12 cellular contexts compared by ENCODE assay signal in genomic region chr16:64478258-64478906, GRCh38.
DNase-seq lines count a peak whose midpoint lies in the region; ATAC-seq and TF ChIP-seq lines count a peak whose summit lies in the region.
"Had no signal": no experiment of that assay in that cellular context is flagged by ENCODE, and none has a peak within 500 bp of the region (broad histone marks: within the 10 kb centered on the region; RNA-seq: fewer than 3 reads in every experiment).

No MANE protein-coding gene starts in this region.

- H3K9ac ChIP-seq in PC-3 (ENCODE audit: low read length), result no peak overlapping the region

- no peak overlapping the region for H3K4me3 ChIP-seq in PC-3 (ENCODE audit: low read length)

- H3K4me2 ChIP-seq in PC-3 (ENCODE audit: low read length), result peak overlapping the region; percentile 60

- H3K4me1 ChIP-seq in PC-3 (ENCODE audit: insufficient read depth, low read length), result peaks cover 20% of the 10 kb centered on the region

- H3K27me3 ChIP-seq in PC-3 (ENCODE audit: low read length), result 0 out of 2 replicates have a peak, but pooled peaks cover 2% of the 10 kb centered on the region

- CTCF ChIA-PET in PC-3 (lab: Charles Lee), result interaction anchor here (0.7 kb wide), 1 partner anchor 1017 kb away, joined by 3 read pairs; no protein-coding TSS in a partner anchor
- CTCF ChIA-PET in activated CD8-positive, alpha-beta T cell treated with anti-CD3 and anti-CD28 coated beads for 36 hours (lab: Charles Lee), result no interaction called here

- DNase-seq in Daoy (ENCODE audit: low read depth), result peak; percentile 60
- DNase-seq in PC-3, result peak; percentile 89
- peak; percentile 92 for DNase-seq in fibroblast of peridontal ligament (ENCODE audit: extremely low read depth)
- peak; percentile 48 for DNase-seq in pulmonary artery endothelial cell (ENCODE audit: low read depth, low spot score)
- no peak for DNase-seq in DMS114 treated with DMSO at 0.1 percent for 48 hours (lab: John Stamatoyannopoulos, UW; ENCODE audit: unreplicated experiment)
- no peak for DNase-seq in activated CD8-positive, alpha-beta T cell treated with anti-CD3 and anti-CD28 coated beads for 36 hours
- no peak for DNase-seq in activated naive CD4-positive, alpha-beta T cell treated with anti-CD3 and anti-CD28 coated beads, Interleukin-2, amount 50 U/mL, for 72 hours (ENCODE audit: low spot score in 2 of 2)
- DNase-seq: activated CD4-positive, alpha-beta T cell treated with anti-CD3 and anti-CD28 coated beads, Interleukin-2, amount 50 U/mL, for 4 hours; activated naive CD8-positive, alpha-beta T cell treated with anti-CD3 and anti-CD28 coated beads for 36 hours; NCI-H748 treated with DMSO at 0.1 percent for 48 hours; T-helper 1 cell had no signal

- H3K36me3 Mint-ChIP-seq in activated CD8-positive, alpha-beta T cell treated with anti-CD3 and anti-CD28 coated beads for 36 hours (ENCODE audit: low read depth), result no peaks in the 10 kb centered on the region
- no peaks in the 10 kb centered on the region for H3K36me3 Mint-ChIP-seq in activated naive CD4-positive, alpha-beta T cell treated with anti-CD3 and anti-CD28 coated beads, Interleukin-2, amount 50 U/mL, for 72 hours
- H3K36me3 Mint-ChIP-seq: activated naive CD8-positive, alpha-beta T cell treated with anti-CD3 and anti-CD28 coated beads for 36 hours had no signal

- ATAC-seq in PC-3, result peak; percentile 93
- ATAC-seq in HG02678 (IDR thresholded peaks at IDR 0.05; ENCODE audit: unreplicated experiment), result no peak
- ATAC-seq in activated CD8-positive, alpha-beta T cell treated with anti-CD3 and anti-CD28 coated beads for 36 hours, result no peak
- no peak for ATAC-seq in activated naive CD4-positive, alpha-beta T cell treated with anti-CD3 and anti-CD28 coated beads, Interleukin-2, amount 50 U/mL, for 72 hours

- no peaks in the 10 kb centered on the region for H3K9me2 ChIP-seq in PC-3 (replicated peaks; ENCODE audit: low read length)

- no peaks in the 10 kb centered on the region for H3F3A ChIP-seq in PC-3 (ENCODE audit: low read length, unreplicated experiment)

- no peaks in the 10 kb centered on the region for H4K20me1 ChIP-seq in PC-3 (ENCODE audit: low read length)

- intact Hi-C loops in PC-3 (cut with micrococcal nuclease), result loop anchor here (1.0 to 10.0 kb wide), 2 partner anchors 386 to 636 kb away; no protein-coding TSS in a partner anchor
- intact Hi-C loops in activated CD8-positive, alpha-beta T cell treated with anti-CD3 and anti-CD28 coated beads for 36 hours (cut with micrococcal nuclease), result no loop called here

- no peaks in the 10 kb centered on the region for H3K4me1 Mint-ChIP-seq in activated CD8-positive, alpha-beta T cell treated with anti-CD3 and anti-CD28 coated beads for 36 hours (ENCODE audit: low read depth)
- H3K4me1 Mint-ChIP-seq: activated naive CD8-positive, alpha-beta T cell treated with anti-CD3 and anti-CD28 coated beads for 36 hours had no signal

- peak overlapping the region; percentile 69 for H3K27ac ChIP-seq in PC-3 (ENCODE audit: low read length)

- H3K27ac Mint-ChIP-seq in activated CD8-positive, alpha-beta T cell treated with anti-CD3 and anti-CD28 coated beads for 36 hours, result no peak overlapping the region
- no peak overlapping the region for H3K27ac Mint-ChIP-seq in activated naive CD4-positive, alpha-beta T cell treated with anti-CD3 and anti-CD28 coated beads, Interleukin-2, amount 50 U/mL, for 72 hours
- H3K27ac Mint-ChIP-seq: activated naive CD8-positive, alpha-beta T cell treated with anti-CD3 and anti-CD28 coated beads for 36 hours had no signal

- no peaks in the 10 kb centered on the region for H3K79me2 ChIP-seq in PC-3 (ENCODE audit: low read length)

- POLR2A ChIA-PET in PC-3 (lab: Charles Lee; ENCODE audit: unreplicated experiment), result no interaction called here
- POLR2A ChIA-PET in activated CD8-positive, alpha-beta T cell treated with anti-CD3 and anti-CD28 coated beads for 36 hours (lab: Charles Lee), result no interaction called here

- H2AFZ ChIP-seq in PC-3 (ENCODE audit: low read length), result no peak overlapping the region

- H3K27me3 Mint-ChIP-seq in activated CD8-positive, alpha-beta T cell treated with anti-CD3 and anti-CD28 coated beads for 36 hours, result no peaks in the 10 kb centered on the region
- H3K27me3 Mint-ChIP-seq: activated naive CD8-positive, alpha-beta T cell treated with anti-CD3 and anti-CD28 coated beads for 36 hours had no signal

- no TSS peak for BruUV-seq in PC-3 (replicated peaks; lab: Mats Ljungman, UMichigan)

- no peaks in the 10 kb centered on the region for H3K36me3 ChIP-seq in PC-3 (ENCODE audit: low read depth, low read length)

- TF ChIP-seq CTCF in PC-3 (conservative IDR thresholded peaks at IDR 0.05; ENCODE audit: low read depth, low read length), result no peak
- TF ChIP-seq CTCF in activated CD8-positive, alpha-beta T cell treated with anti-CD3 and anti-CD28 coated beads for 36 hours (IDR thresholded peaks at IDR 0.05), result no peak

- H3K4me3 Mint-ChIP-seq in activated CD8-positive, alpha-beta T cell treated with anti-CD3 and anti-CD28 coated beads for 36 hours, result no peak overlapping the region
- H3K4me3 Mint-ChIP-seq: activated naive CD8-positive, alpha-beta T cell treated with anti-CD3 and anti-CD28 coated beads for 36 hours had no signal

- peaks cover 9% of the 10 kb centered on the region for H3K9me3 Mint-ChIP-seq in activated CD8-positive, alpha-beta T cell treated with anti-CD3 and anti-CD28 coated beads for 36 hours
- peaks cover 30 to 33% of the 10 kb centered on the region in 2 donors for H3K9me3 Mint-ChIP-seq in activated naive CD4-positive, alpha-beta T cell treated with anti-CD3 and anti-CD28 coated beads, Interleukin-2, amount 50 U/mL, for 72 hours

- no peaks in the 10 kb centered on the region for H3K9me3 ChIP-seq in PC-3 (ENCODE audit: low read length)

Comparison
In these comparisons a context has a peak if more than half of its experiments do, and no peak if none do; other contexts are left out.
1. DNase-seq: peak in Daoy (single experiment), PC-3 (single experiment), fibroblast of peridontal ligament (single experiment) and pulmonary artery endothelial cell (single experiment); none in DMS114 treated with DMSO at 0.1 percent for 48 hours (single experiment), activated CD8-positive, alpha-beta T cell treated with anti-CD3 and anti-CD28 coated beads for 36 hours (single experiment) and activated naive CD4-positive, alpha-beta T cell treated with anti-CD3 and anti-CD28 coated beads, Interleukin-2, amount 50 U/mL, for 72 hours (0 of 2).